ENCODE assay signal across 1 cellular context in the genomic region with DNA sequence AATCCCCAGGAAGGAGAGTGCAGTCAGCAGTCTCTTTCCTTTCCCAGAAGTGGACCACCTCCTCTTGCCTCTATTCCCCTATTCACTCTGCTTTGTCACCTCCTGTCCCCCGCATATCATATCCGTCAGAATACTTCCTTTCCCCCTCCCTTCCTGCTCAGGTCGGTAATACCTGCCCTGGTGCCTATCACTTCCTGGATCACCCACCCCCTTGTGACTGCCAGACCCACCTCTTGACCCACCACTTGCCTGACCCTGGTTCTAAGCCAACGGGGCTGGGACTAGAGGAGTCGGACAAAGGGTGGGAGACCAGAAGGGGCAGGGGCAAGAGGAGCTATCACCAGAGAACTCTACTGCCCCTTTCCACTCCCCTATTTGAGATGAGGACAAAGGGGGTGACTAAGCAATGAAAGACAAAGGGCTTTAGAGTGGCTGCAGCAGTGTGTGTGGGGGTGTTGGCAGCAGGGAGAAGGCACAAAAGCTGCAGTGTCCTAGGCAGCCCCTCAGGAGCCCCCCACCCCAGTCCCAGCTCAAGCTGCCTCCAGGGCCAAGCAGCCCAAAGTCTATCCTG.
A peak's percentile ranks its signal among the peaks of the same experiment; 100 is the strongest.
TF ChIP-seq lines count a peak whose summit lies in the region.

No MANE protein-coding gene starts in this region.

TF ChIP-seq in K562, 482 proteins besides CTCF, POLR2A, EP300 and RAD21 (continues in another document):
- no peak for TF ChIP-seq E2F8 (IDR thresholded peaks at IDR 0.05; ENCODE audit: low read depth, partially characterized antibody)
- no peak for TF ChIP-seq ADNP (tag; IDR thresholded peaks at IDR 0.05)
- no peak for TF ChIP-seq SMARCB1 (IDR thresholded peaks at IDR 0.05; ENCODE audit: insufficient read length, low read depth)
- TF ChIP-seq, protein P1, sequence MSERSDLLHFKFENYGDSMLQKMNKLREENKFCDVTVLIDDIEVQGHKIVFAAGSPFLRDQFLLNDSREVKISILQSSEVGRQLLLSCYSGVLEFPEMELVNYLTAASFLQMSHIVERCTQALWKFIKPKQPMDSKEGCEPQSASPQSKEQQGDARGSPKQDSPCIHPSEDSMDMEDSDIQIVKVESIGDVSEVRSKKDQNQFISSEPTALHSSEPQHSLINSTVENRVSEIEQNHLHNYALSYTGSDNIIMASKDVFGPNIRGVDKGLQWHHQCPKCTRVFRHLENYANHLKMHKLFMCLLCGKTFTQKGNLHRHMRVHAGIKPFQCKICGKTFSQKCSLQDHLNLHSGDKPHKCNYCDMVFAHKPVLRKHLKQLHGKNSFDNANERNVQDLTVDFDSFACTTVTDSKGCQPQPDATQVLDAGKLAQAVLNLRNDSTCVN (CRISPR knock-in tag; IDR thresholded peaks at IDR 0.05), result no peak
- TF ChIP-seq AFF4 (CRISPR knock-in tag; IDR thresholded peaks at IDR 0.05), result no peak
- no peak for TF ChIP-seq ZNF436 (CRISPR knock-in tag; IDR thresholded peaks at IDR 0.05)
- TF ChIP-seq KLF16 (IDR thresholded peaks at IDR 0.05), result no peak
- no peak for TF ChIP-seq KAT7 (CRISPR knock-in tag; IDR thresholded peaks at IDR 0.05; ENCODE audit: borderline replicate concordance)
- TF ChIP-seq ETV1 (tag; conservative IDR thresholded peaks at IDR 0.05; ENCODE audit: low read depth), result peak; percentile 64
- no peak for TF ChIP-seq SMAD1 (IDR thresholded peaks at IDR 0.05; ENCODE audit: low read depth, low read length, partially characterized antibody)
- 0 out of 2 replicates have a peak, but pooled peaks have one; percentile 7 for TF ChIP-seq CBX5 (IDR thresholded peaks at IDR 0.05; ENCODE audit: borderline replicate concordance, low read depth)
- TF ChIP-seq, protein P2, sequence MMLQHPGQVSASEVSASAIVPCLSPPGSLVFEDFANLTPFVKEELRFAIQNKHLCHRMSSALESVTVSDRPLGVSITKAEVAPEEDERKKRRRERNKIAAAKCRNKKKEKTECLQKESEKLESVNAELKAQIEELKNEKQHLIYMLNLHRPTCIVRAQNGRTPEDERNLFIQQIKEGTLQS (IDR thresholded peaks at IDR 0.05), result peak; percentile 46; the same call in 1 of the 2 replicates
- TF ChIP-seq, protein P2 (CRISPR knock-in tag; conservative IDR thresholded peaks at IDR 0.05), result no peak
- TF ChIP-seq SREBF1 (IDR thresholded peaks at IDR 0.05; ENCODE audit: borderline replicate concordance, low read depth, low read length), result no peak
- no peak for TF ChIP-seq ZNF282 (CRISPR knock-in tag; IDR thresholded peaks at IDR 0.05)
- TF ChIP-seq SPI1 (IDR thresholded peaks at IDR 0.05; ENCODE audit: borderline replicate concordance, low read depth, low read length), result no peak
- TF ChIP-seq CHCHD3 (CRISPR knock-in tag; IDR thresholded peaks at IDR 0.05), result no peak
- TF ChIP-seq SMARCE1 (IDR thresholded peaks at IDR 0.05), result 0 out of 2 replicates have a peak, but pooled peaks have one; percentile 36
- TF ChIP-seq CEBPB (tag; IDR thresholded peaks at IDR 0.05), result no peak
- peak; percentile 46; the same call in 1 of the 2 replicates for TF ChIP-seq PKNOX1 (IDR thresholded peaks at IDR 0.05)
- no peak for TF ChIP-seq NFIX (CRISPR knock-in tag; IDR thresholded peaks at IDR 0.05; ENCODE audit: low read depth)
- no peak for TF ChIP-seq TOE1 (IDR thresholded peaks at IDR 0.05; ENCODE audit: borderline replicate concordance)
- 0 out of 2 replicates have a peak, but pooled peaks have one; percentile 43 for TF ChIP-seq TOE1 (CRISPR knock-in tag; IDR thresholded peaks at IDR 0.05; ENCODE audit: borderline replicate concordance, low read depth)
- TF ChIP-seq SIN3B (IDR thresholded peaks at IDR 0.05; ENCODE audit: low read depth), result no peak
- TF ChIP-seq POLR2B (IDR thresholded peaks at IDR 0.05; ENCODE audit: low read depth, partially characterized antibody), result peak; percentile 39
- TF ChIP-seq DDX20 (tag; IDR thresholded peaks at IDR 0.05; ENCODE audit: low read depth), result no peak
- TF ChIP-seq SIX5 (IDR thresholded peaks at IDR 0.05; ENCODE audit: borderline replicate concordance in 1 of 2, insufficient read depth in 1 of 2, low read depth in 1 of 2, low read length in 2 of 2), result no peak
- TF ChIP-seq DACH1 (IDR thresholded peaks at IDR 0.05; ENCODE audit: partially characterized antibody), result no peak
- TF ChIP-seq, protein P3, sequence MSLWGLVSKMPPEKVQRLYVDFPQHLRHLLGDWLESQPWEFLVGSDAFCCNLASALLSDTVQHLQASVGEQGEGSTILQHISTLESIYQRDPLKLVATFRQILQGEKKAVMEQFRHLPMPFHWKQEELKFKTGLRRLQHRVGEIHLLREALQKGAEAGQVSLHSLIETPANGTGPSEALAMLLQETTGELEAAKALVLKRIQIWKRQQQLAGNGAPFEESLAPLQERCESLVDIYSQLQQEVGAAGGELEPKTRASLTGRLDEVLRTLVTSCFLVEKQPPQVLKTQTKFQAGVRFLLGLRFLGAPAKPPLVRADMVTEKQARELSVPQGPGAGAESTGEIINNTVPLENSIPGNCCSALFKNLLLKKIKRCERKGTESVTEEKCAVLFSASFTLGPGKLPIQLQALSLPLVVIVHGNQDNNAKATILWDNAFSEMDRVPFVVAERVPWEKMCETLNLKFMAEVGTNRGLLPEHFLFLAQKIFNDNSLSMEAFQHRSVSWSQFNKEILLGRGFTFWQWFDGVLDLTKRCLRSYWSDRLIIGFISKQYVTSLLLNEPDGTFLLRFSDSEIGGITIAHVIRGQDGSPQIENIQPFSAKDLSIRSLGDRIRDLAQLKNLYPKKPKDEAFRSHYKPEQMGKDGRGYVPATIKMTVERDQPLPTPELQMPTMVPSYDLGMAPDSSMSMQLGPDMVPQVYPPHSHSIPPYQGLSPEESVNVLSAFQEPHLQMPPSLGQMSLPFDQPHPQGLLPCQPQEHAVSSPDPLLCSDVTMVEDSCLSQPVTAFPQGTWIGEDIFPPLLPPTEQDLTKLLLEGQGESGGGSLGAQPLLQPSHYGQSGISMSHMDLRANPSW (CRISPR knock-in tag; IDR thresholded peaks at IDR 0.05), result no peak
- no peak for TF ChIP-seq FOXJ2 (tag; IDR thresholded peaks at IDR 0.05)
- peak; percentile 67 for TF ChIP-seq ZBTB40 (IDR thresholded peaks at IDR 0.05)
- no peak for TF ChIP-seq ZBTB40 (CRISPR knock-in tag; IDR thresholded peaks at IDR 0.05)
- TF ChIP-seq RAD51 (IDR thresholded peaks at IDR 0.05; ENCODE audit: borderline replicate concordance, low read depth), result no peak
- no peak for TF ChIP-seq EZH2 (IDR thresholded peaks at IDR 0.05; ENCODE audit: borderline replicate concordance, low read depth, low read length)
- peak; percentile 69 for TF ChIP-seq DPF2 (IDR thresholded peaks at IDR 0.05)
- TF ChIP-seq MTA2 (IDR thresholded peaks at IDR 0.05; ENCODE audit: low read depth), result no peak
- peak; percentile 57; the same call in 1 of the 2 replicates for TF ChIP-seq GATAD2A (IDR thresholded peaks at IDR 0.05)
